ENCODE assay signal across 8 cellular contexts in genomic region chr1:26472330-26472900, GRCh38. TPM values are rescaled to one million over a fixed set of nuclear protein-coding genes. Genes with fewer than 3 reads are reported as not detected.
DNase-seq lines count a peak whose midpoint lies in the region; ATAC-seq and TF ChIP-seq lines count a peak whose summit lies in the region.

TSS of gene HMGN2 (plus strand) at chr1:26472440. CDS start at chr1:26472613, 173 bp downstream.

- H3K9me3 ChIP-seq in iPS-20b (ENCODE audit: insufficient read depth, low read depth, low read length) (no peaks in the 10 kb centered on the region), skeletal muscle tissue (ENCODE audit: control insufficient read depth in 3 of 3, low read length in 3 of 3) (no peaks in the 10 kb centered on the region)

- H3K4me3 ChIP-seq in iPS-20b (ENCODE audit: low read length) (peak within 1 kb of the TSS; percentile 97), skeletal muscle tissue (ENCODE audit: low read length in 3 of 3) (peak within 1 kb of the TSS; percentile 76 to 82 (median 80))

- H3K27me3 ChIP-seq in iPS-20b (ENCODE audit: insufficient read depth, low read length) (peaks cover 8% of the 10 kb centered on the region; the same call in 1 of the 2 replicates), skeletal muscle tissue (ENCODE audit: control insufficient read depth in 3 of 3, insufficient read depth in 3 of 3, low read length in 3 of 3) (no peaks in the 10 kb centered on the region)

- H3K27ac ChIP-seq in VCaP, result peak within 1 kb of the TSS; percentile 99
- peak within 1 kb of the TSS; percentile 71 for H3K27ac ChIP-seq in iPS-20b (ENCODE audit: low read length)
- peak within 1 kb of the TSS; percentile 99 for H3K27ac ChIP-seq in skeletal muscle tissue (ENCODE audit: low read depth, low read length)

- ATAC-seq in HG02981 (IDR thresholded peaks at IDR 0.05; ENCODE audit: unreplicated experiment), result peak; percentile 43

- no peak for TF ChIP-seq CTCF in VCaP (conservative IDR thresholded peaks at IDR 0.05)

- peak within 1 kb of the TSS; percentile 82 for H3K9ac ChIP-seq in iPS-20b (ENCODE audit: low read depth, low read length)
- H3K9ac ChIP-seq in skeletal muscle tissue (ENCODE audit: low read depth in 1 of 3, low read length in 3 of 3), result peak within 1 kb of the TSS; percentile 82 to 96 (median 94)

- peaks cover 13% of the 10 kb centered on the region; the same call in 1 of the 2 replicates for H3K4me1 ChIP-seq in iPS-20b (ENCODE audit: insufficient read depth, low read length)
- H3K4me1 ChIP-seq in skeletal muscle tissue (ENCODE audit: control insufficient read depth in 3 of 3, insufficient read depth in 3 of 3, low read length in 3 of 3), result peaks cover 23 to 39% (median 27%) of the 10 kb centered on the region in 3 donors

- in situ Hi-C loops in T47D (cut with HindIII; ENCODE audit: low pct_unique_long_range_greater_than_20kb, low sequenced_read_pairs), result no loop called here

- H3K36me3 ChIP-seq in iPS-20b (ENCODE audit: insufficient read depth, low read depth, low read length) (peaks cover 56% of the 10 kb centered on the region), skeletal muscle tissue (ENCODE audit: control insufficient read depth in 3 of 3, insufficient read depth in 3 of 3, low read length in 3 of 3) (peaks cover 17 to 39% (median 36%) of the 10 kb centered on the region in 3 donors)

- DNase-seq in DMS79 treated with DMSO at 0.1 percent for 48 hours (lab: John Stamatoyannopoulos, UW), result peak; percentile 91
- DNase-seq in DMS79 (lab: John Stamatoyannopoulos, UW), result no peak
- peak; percentile 90 to 92 for DNase-seq in NCI-H2081 (lab: John Stamatoyannopoulos, UW)
- DNase-seq in T47D (ENCODE audit: low read depth in 1 of 2, low spot score in 1 of 2), result peak; percentile 66 to 93

RNA-seq across cellular contexts. Expression of gene HMGN2, which starts in this region (rescaled TPM):
- 362 TPM for total RNA-seq in skeletal muscle tissue
